Comparison of ENCODE assay signal across 11 cellular contexts in the genomic region with DNA sequence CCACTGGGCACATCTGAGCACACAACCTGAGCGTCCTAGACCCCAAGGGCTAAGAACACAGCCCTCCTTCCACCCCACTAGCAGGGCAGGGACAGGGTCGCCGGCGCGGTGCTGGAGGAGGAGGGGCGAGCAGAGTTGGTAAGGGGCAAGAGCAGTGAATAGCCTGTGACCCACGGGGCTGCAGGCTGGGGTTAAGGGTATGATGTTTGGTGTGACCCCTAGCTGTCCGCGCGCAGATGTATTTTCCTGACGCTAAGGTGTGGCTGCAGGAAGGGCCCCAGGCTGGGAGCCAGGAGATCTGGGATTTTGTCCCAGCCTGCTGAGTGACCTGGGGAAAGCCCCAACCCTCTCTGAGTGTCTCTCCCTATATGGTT. TPM values are rescaled to one million over a fixed set of nuclear protein-coding genes. Genes with fewer than 3 reads are reported as not detected.
A peak's percentile ranks its signal among the peaks of the same experiment; 100 is the strongest.
DNase-seq lines count a peak whose midpoint lies in the region; ATAC-seq and TF ChIP-seq lines count a peak whose summit lies in the region.
"Had no signal": no experiment of that assay in that cellular context is flagged by ENCODE, and none has a peak within 500 bp of the region (broad histone marks: within the 10 kb centered on the region; RNA-seq: fewer than 3 reads in every experiment).

No MANE protein-coding gene starts in this region.

- CTCF ChIA-PET in activated naive CD4-positive, alpha-beta T cell treated with anti-CD3 and anti-CD28 coated beads, Interleukin-2, amount 10 ng/mL, durations not matched to agents 7 days and 5 days (lab: Charles Lee), result interaction anchor here (0.9 to 4.1 kb wide), 5 partner anchors 71 to 177 kb away, joined by 4 to 56 read pairs (median 8); a partner anchor contains a TSS

- H3K27ac ChIP-seq in RWPE2 (ENCODE audit: poor library complexity, severe bottlenecking), result peak overlapping the region; percentile 70
- no peak overlapping the region for H3K27ac ChIP-seq in right cardiac atrium (ENCODE audit: low read length)

- peaks cover 7% of the 10 kb centered on the region for H3K36me3 Mint-ChIP-seq in activated naive CD4-positive, alpha-beta T cell treated with anti-CD3 and anti-CD28 coated beads, Interleukin-2, amount 10 ng/mL, durations not matched to agents 7 days and 5 days
- H3K36me3 Mint-ChIP-seq: stimulated activated memory B cell treated with anti-CD40 and anti-IgM and Interleukin-4, amounts not matched to agents 10 μg/mL and 1 μg/mL and 100 μg/mL, for 72 hours had no signal

- DNase-seq in activated naive CD4-positive, alpha-beta T cell treated with anti-CD3 and anti-CD28 coated beads, Interleukin-2, amount 10 ng/mL, durations not matched to agents 7 days and 5 days, result no peak
- DNase-seq in activated naive CD4-positive, alpha-beta T cell (lab: John Stamatoyannopoulos, UW), result no peak
- no peak for DNase-seq in RWPE2 (ENCODE audit: low spot score)
- DNase-seq in right cardiac atrium, result peak in 2 of 3 donors; percentile 65
- no peak for DNase-seq in stimulated activated naive CD8-positive, alpha-beta T cell treated with anti-CD3 and anti-CD28 coated beads, Interleukin-15, amount 100 ng/mL, for 72 hours
- DNase-seq in A172 (ENCODE audit: low spot score), result no peak
- DNase-seq in DMS 273 (lab: John Stamatoyannopoulos, UW; ENCODE audit: unreplicated experiment), result no peak

- intact Hi-C loops in right cardiac atrium (cut with DNase I), result loop anchor here in 2 of 4 donors (5.0 kb wide), 2 partner anchors 158 to 173 kb away; no protein-coding TSS in a partner anchor

- ATAC-seq in RWPE2 (ENCODE audit: low read depth) (no peak), right cardiac atrium (no peak), GM19467 (IDR thresholded peaks at IDR 0.05; ENCODE audit: unreplicated experiment) (no peak)
- no peak for ATAC-seq in stimulated activated naive CD8-positive, alpha-beta T cell treated with anti-CD3 and anti-CD28 coated beads, Interleukin-15, amount 100 ng/mL, for 72 hours
- ATAC-seq: stimulated activated memory B cell treated with anti-CD40 and anti-IgM and Interleukin-4, amounts not matched to agents 10 μg/mL and 1 μg/mL and 100 μg/mL, for 72 hours had no signal

- TF ChIP-seq CTCF in RWPE2 (IDR thresholded peaks at IDR 0.05; ENCODE audit: poor library complexity, severe bottlenecking), result no peak

- H3K9me3 ChIP-seq in RWPE2 (ENCODE audit: severe bottlenecking) (no peaks in the 10 kb centered on the region), right cardiac atrium (ENCODE audit: control insufficient read depth, low read length) (no peaks in the 10 kb centered on the region)

- peak overlapping the region; percentile 92 for H3K27ac Mint-ChIP-seq in activated naive CD4-positive, alpha-beta T cell treated with anti-CD3 and anti-CD28 coated beads, Interleukin-2, amount 10 ng/mL, durations not matched to agents 7 days and 5 days
- H3K27ac Mint-ChIP-seq in stimulated activated naive CD8-positive, alpha-beta T cell treated with anti-CD3 and anti-CD28 coated beads, Interleukin-15, amount 100 ng/mL, for 72 hours, result no peak overlapping the region

- H3K27me3 ChIP-seq in RWPE2 (ENCODE audit: insufficient read depth, poor library complexity, severe bottlenecking) (no peaks in the 10 kb centered on the region), right cardiac atrium (ENCODE audit: control insufficient read depth, insufficient read depth) (no peaks in the 10 kb centered on the region)

- H3K4me3 Mint-ChIP-seq in activated naive CD4-positive, alpha-beta T cell treated with anti-CD3 and anti-CD28 coated beads, Interleukin-2, amount 10 ng/mL, durations not matched to agents 7 days and 5 days, result peak overlapping the region; percentile 90
- peak overlapping the region; percentile 89 to 95 for H3K4me3 Mint-ChIP-seq in stimulated activated naive CD8-positive, alpha-beta T cell treated with anti-CD3 and anti-CD28 coated beads, Interleukin-15, amount 100 ng/mL, for 72 hours

- H3K4me1 ChIP-seq in RWPE2 (ENCODE audit: insufficient read depth, poor library complexity, severe bottlenecking) (peaks cover 20% of the 10 kb centered on the region), right cardiac atrium (ENCODE audit: control insufficient read depth, insufficient read depth, low read length) (peaks cover 3% of the 10 kb centered on the region)

- 42% methylated on average over 11 of the region's 11 CpGs for WGBS in right cardiac atrium

- peaks cover 17% of the 10 kb centered on the region for H3K27me3 Mint-ChIP-seq in activated naive CD4-positive, alpha-beta T cell treated with anti-CD3 and anti-CD28 coated beads, Interleukin-2, amount 10 ng/mL, durations not matched to agents 7 days and 5 days
- H3K27me3 Mint-ChIP-seq in stimulated activated naive CD8-positive, alpha-beta T cell treated with anti-CD3 and anti-CD28 coated beads, Interleukin-15, amount 100 ng/mL, for 72 hours, result peaks cover 2% of the 10 kb centered on the region
- H3K27me3 Mint-ChIP-seq: stimulated activated memory B cell treated with anti-CD40 and anti-IgM and Interleukin-4, amounts not matched to agents 10 μg/mL and 1 μg/mL and 100 μg/mL, for 72 hours had no signal

- H3K4me1 Mint-ChIP-seq in activated naive CD4-positive, alpha-beta T cell treated with anti-CD3 and anti-CD28 coated beads, Interleukin-2, amount 10 ng/mL, durations not matched to agents 7 days and 5 days, result peaks cover 59% of the 10 kb centered on the region
- H3K4me1 Mint-ChIP-seq in stimulated activated naive CD8-positive, alpha-beta T cell treated with anti-CD3 and anti-CD28 coated beads, Interleukin-15, amount 100 ng/mL, for 72 hours, result peaks cover 64% of the 10 kb centered on the region

- H3K4me3 ChIP-seq in RWPE2 (ENCODE audit: severe bottlenecking), result no peak overlapping the region
- no peak overlapping the region for H3K4me3 ChIP-seq in right cardiac atrium (ENCODE audit: low read length)

- peaks cover 8% of the 10 kb centered on the region for H3K36me3 ChIP-seq in RWPE2 (ENCODE audit: low read depth)

- no peaks in the 10 kb centered on the region for H3K9me3 Mint-ChIP-seq in activated naive CD4-positive, alpha-beta T cell treated with anti-CD3 and anti-CD28 coated beads, Interleukin-2, amount 10 ng/mL, durations not matched to agents 7 days and 5 days
- no peaks in the 10 kb centered on the region for H3K9me3 Mint-ChIP-seq in stimulated activated naive CD8-positive, alpha-beta T cell treated with anti-CD3 and anti-CD28 coated beads, Interleukin-15, amount 100 ng/mL, for 72 hours
- H3K9me3 Mint-ChIP-seq: stimulated activated memory B cell treated with anti-CD40 and anti-IgM and Interleukin-4, amounts not matched to agents 10 μg/mL and 1 μg/mL and 100 μg/mL, for 72 hours had no signal

RNA-seq across cellular contexts. Expression of a gene that starts 1.3 kb away (rescaled TPM):
- 10 to 100 TPM in 2 of 4 donors, 1 to 10 TPM in 2; 7.4 to 12.7 (median 9.1) TPM for total RNA-seq in right cardiac atrium
- 5.3 TPM for polyA plus RNA-seq in right cardiac atrium
- 2.3 and 2.7 TPM in 2 replicates for total RNA-seq in A172 (2014; rRNA removed; shearing (Covaris generic))

RNA-seq across cellular contexts. Expression of a gene that starts 57.8 kb away (rescaled TPM):
- total RNA-seq in right cardiac atrium, result not detected
- polyA plus RNA-seq in right cardiac atrium, result not detected
- not detected in 2 replicates for total RNA-seq in A172 (2014; rRNA removed; shearing (Covaris generic))
- total RNA-seq: lung microvascular endothelial cell, M059J had no signal

Comparison
In these comparisons a context has a peak if more than half of its experiments do, and no peak if none do; other contexts are left out.
1. DNase-seq: peak in right cardiac atrium (2 of 3); none in activated naive CD4-positive, alpha-beta T cell treated with anti-CD3 and anti-CD28 coated beads, Interleukin-2, amount 10 ng/mL, durations not matched to agents 7 days and 5 days (single experiment), activated naive CD4-positive, alpha-beta T cell (0 of 4), RWPE2 (single experiment), stimulated activated naive CD8-positive, alpha-beta T cell treated with anti-CD3 and anti-CD28 coated beads, Interleukin-15, amount 100 ng/mL, for 72 hours (0 of 2), A172 (single experiment) and DMS 273 (single experiment).